11 cellular contexts compared by ENCODE assay signal in genomic region chr16:23147666-23148065, GRCh38. TPM values are rescaled to one million over a fixed set of nuclear protein-coding genes. Genes with fewer than 3 reads are reported as not detected.
DNase-seq lines count a peak whose midpoint lies in the region; ATAC-seq and TF ChIP-seq lines count a peak whose summit lies in the region.
"Had no signal": no experiment of that assay in that cellular context is flagged by ENCODE, and none has a peak within 500 bp of the region (broad histone marks: within the 10 kb centered on the region; RNA-seq: fewer than 3 reads in every experiment).

No MANE protein-coding gene starts in this region.

- peak overlapping the region; percentile 60 for H3K4me3 ChIP-seq in HAP-1
- H3K4me3 ChIP-seq in RWPE2 (ENCODE audit: severe bottlenecking): peak overlapping the region; percentile 97
- peak overlapping the region; percentile 0 to 64 for H3K4me3 ChIP-seq in esophagus (ENCODE audit: low read depth in 1 of 2, low read length in 2 of 2)
- peak overlapping the region; percentile 44 for H3K4me3 ChIP-seq in ovary

- no peak for DNase-seq in HAP-1 (ENCODE audit: low spot score in 2 of 2)
- no peak for DNase-seq in RWPE2 (ENCODE audit: low spot score)
- no peak for DNase-seq in ovary
- no peak for DNase-seq in medulla oblongata (ENCODE audit: extremely low spot score)
- no peak for DNase-seq in erythroblast (lab: John Stamatoyannopoulos, UW)
- DNase-seq: islet precursor cell, Kasumi-1 had no signal

- H3K27me3 ChIP-seq in HAP-1 (ENCODE audit: low read depth) (no peaks in the 10 kb centered on the region), RWPE2 (ENCODE audit: insufficient read depth, poor library complexity, severe bottlenecking) (no peaks in the 10 kb centered on the region), esophagus (ENCODE audit: control insufficient read depth in 1 of 2, insufficient read depth in 2 of 2, low read length in 2 of 2) (no peaks in the 10 kb centered on the region), ovary (no peaks in the 10 kb centered on the region)

- no peaks in the 10 kb centered on the region for H3K36me3 ChIP-seq in HAP-1 (replicated peaks)
- peaks cover 3% of the 10 kb centered on the region; the same call in 1 of the 2 replicates for H3K36me3 ChIP-seq in RWPE2 (ENCODE audit: low read depth)
- H3K36me3 ChIP-seq in esophagus (ENCODE audit: control insufficient read depth in 2 of 2, insufficient read depth in 2 of 2, low read length in 1 of 2): no peaks in the 10 kb centered on the region
- no peaks in the 10 kb centered on the region for H3K36me3 ChIP-seq in ovary

- TF ChIP-seq POLR2A in ovary (IDR thresholded peaks at IDR 0.05) (no peak), erythroblast (IDR thresholded peaks at IDR 0.05; ENCODE audit: low read length) (no peak)

- TF ChIP-seq EP300 in ovary (IDR thresholded peaks at IDR 0.05): no peak

- TF ChIP-seq CTCF in RWPE2 (IDR thresholded peaks at IDR 0.05; ENCODE audit: poor library complexity, severe bottlenecking) (no peak), ovary (IDR thresholded peaks at IDR 0.05) (no peak)

- WGBS in esophagus, 2 donors: 55 to 72% methylated on average over 4 of the region's 4 CpGs
- 84 to 88% (median 84%) methylated on average over 4 of the region's 4 CpGs for WGBS in ovary, 3 donors

- intact Hi-C loops in ovary (cut with DNase I): no loop called here

- H3K27ac ChIP-seq in RWPE2 (ENCODE audit: poor library complexity, severe bottlenecking) (peak overlapping the region; percentile 84), esophagus (ENCODE audit: low read depth in 2 of 2, low read length in 1 of 2) (peak overlapping the region; percentile 21 to 51), ovary (no peak overlapping the region)

- H3K9me3 ChIP-seq in HAP-1 (no peaks in the 10 kb centered on the region), RWPE2 (ENCODE audit: severe bottlenecking) (no peaks in the 10 kb centered on the region), esophagus (ENCODE audit: control insufficient read depth in 2 of 2, insufficient read depth in 1 of 2, low read depth in 1 of 2, low read length in 1 of 2) (no peaks in the 10 kb centered on the region), ovary (no peaks in the 10 kb centered on the region)

- in situ Hi-C loops in HAP-1 (cut with MboI; ENCODE audit: low sequenced_read_pairs): no loop called here

- peaks cover 12% of the 10 kb centered on the region for H3K4me1 ChIP-seq in HAP-1
- peaks cover 44% of the 10 kb centered on the region for H3K4me1 ChIP-seq in RWPE2 (ENCODE audit: insufficient read depth, poor library complexity, severe bottlenecking)
- peaks cover 3 to 6% of the 10 kb centered on the region in 2 donors for H3K4me1 ChIP-seq in esophagus (ENCODE audit: control insufficient read depth in 2 of 2, insufficient read depth in 2 of 2, low read length in 1 of 2)
- H3K4me1 ChIP-seq in ovary (ENCODE audit: insufficient read depth): peaks cover 3% of the 10 kb centered on the region

- ATAC-seq in RWPE2 (ENCODE audit: low read depth) (no peak), HG03469 (IDR thresholded peaks at IDR 0.05; ENCODE audit: unreplicated experiment) (no peak), HG03354 (IDR thresholded peaks at IDR 0.05; ENCODE audit: poor library complexity, severe bottlenecking, unreplicated experiment) (no peak)

RNA-seq across cellular contexts. Expression of gene USP31, which starts 1.6 kb away (rescaled TPM):
- 1 to 10 TPM; 3.3 to 6.5 TPM for polyA plus RNA-seq in esophagus
- 10 to 100 TPM in 1 of 7 donors, 1 to 10 TPM in 6; 2.5 to 10.6 (median 7.5) TPM for total RNA-seq in ovary
- polyA plus RNA-seq in ovary: 1 to 10 TPM; 1.5 to 3.3 TPM

RNA-seq across cellular contexts. Expression of gene SCNN1G, which starts 34.9 kb away (rescaled TPM):
- 10 to 100 TPM in 1 of 2 donors, 1 to 10 TPM in 1; 6.1 to 11.2 TPM for polyA plus RNA-seq in esophagus
- total RNA-seq in ovary: 1 to 10 TPM in 2 of 7 donors, under 1 TPM in 2, not detected in 3; 0.05 to 2.6 (median 1.0) TPM
- polyA plus RNA-seq in ovary: under 1 TPM in 1 of 2 donors, not detected in 1; 0.02 TPM
- total RNA-seq: SK-MEL-5 had no signal

Comparison
In these comparisons a context has a peak if more than half of its experiments do, and no peak if none do; other contexts are left out.
1. H3K4me3 ChIP-seq: peak in every context shown above with its lines; median percentile 97 in RWPE2; 60 in HAP-1; 44 in ovary; 32 in esophagus.
2. H3K27ac ChIP-seq: peak in RWPE2 (single experiment) and esophagus (2 of 2); none in ovary (0 of 2).
3. RNA of gene SCNN1G, which starts 34.9 kb away (polyA plus RNA-seq): 6.1 to 11.2 TPM in esophagus; 0.02 TPM in ovary; every median in the first group is over 4 times any median in the second.